In the genomic region with DNA sequence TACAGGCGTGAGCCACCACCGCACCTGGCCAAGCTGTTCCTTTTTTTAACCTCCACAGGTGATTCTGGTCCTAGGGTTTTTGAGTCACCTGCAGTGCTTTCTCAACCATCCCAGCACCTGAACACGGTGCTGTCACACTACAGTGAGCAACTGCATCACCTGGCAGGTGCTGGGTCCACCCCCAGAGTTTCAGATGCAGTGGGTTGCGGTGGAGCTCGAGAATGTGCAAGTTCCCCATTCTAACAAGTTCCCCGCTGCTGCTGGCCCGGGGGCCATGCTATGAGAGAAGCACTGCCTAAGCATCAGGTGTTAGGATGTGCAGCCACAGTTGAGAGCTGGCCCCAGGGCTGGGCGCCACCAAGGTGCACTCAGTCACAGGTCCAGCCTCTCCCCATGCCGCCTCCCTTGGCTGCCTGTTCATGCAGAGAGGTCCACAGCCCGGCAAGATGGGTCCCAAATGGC, we compare ENCODE assay signal across 8 cellular contexts. TPM values are rescaled to one million over a fixed set of nuclear protein-coding genes. Genes with fewer than 3 reads are reported as not detected.
DNase-seq lines count a peak whose midpoint lies in the region; ATAC-seq and TF ChIP-seq lines count a peak whose summit lies in the region.

No MANE protein-coding gene starts in this region.

- WGBS in tibial nerve, 2 donors = 80 to 81% methylated on average over 7 to 10 of the region's 10 CpGs
- WGBS in prostate gland = 84% methylated on average over 10 of the region's 10 CpGs

- intact Hi-C loops in uterus (cut with DNase I; ENCODE audit: low total_unique reads) (no loop called here), prostate gland (cut with DNase I) (loop anchor here (5.0 kb wide), 1 partner anchor 176 kb away; no protein-coding TSS in a partner anchor), gastrocnemius medialis (cut with DNase I; ENCODE audit: low total_unique reads) (loop anchor here (1.0 kb wide), 1 partner anchor 178 kb away; no protein-coding TSS in a partner anchor)

- no peaks in the 10 kb centered on the region for H3K36me3 ChIP-seq in tibial nerve
- no peaks in the 10 kb centered on the region for H3K36me3 ChIP-seq in uterus
- no peaks in the 10 kb centered on the region for H3K36me3 ChIP-seq in prostate gland
- no peaks in the 10 kb centered on the region for H3K36me3 ChIP-seq in gastrocnemius medialis

- H3K27ac ChIP-seq in tibial nerve (peak overlapping the region in 2 of 4 donors; percentile 2 to 45), uterus (no peak overlapping the region), prostate gland (no peak overlapping the region), gastrocnemius medialis (no peak overlapping the region)

- H3K4me1 ChIP-seq in tibial nerve (peaks cover 0 to 36% (median 9%) of the 10 kb centered on the region in 4 donors), uterus (no peaks in the 10 kb centered on the region), prostate gland (replicated peaks) (no peaks in the 10 kb centered on the region), gastrocnemius medialis (peaks cover 0 to 2% of the 10 kb centered on the region in 2 donors)

- H3K4me3 ChIP-seq in tibial nerve (no peak overlapping the region), uterus (no peak overlapping the region), prostate gland (no peak overlapping the region), gastrocnemius medialis (no peak overlapping the region)

- TF ChIP-seq POLR2A in tibial nerve (IDR thresholded peaks at IDR 0.05) = no peak
- TF ChIP-seq POLR2A in uterus (IDR thresholded peaks at IDR 0.05) = no peak
- no peak for TF ChIP-seq POLR2A in prostate gland (IDR thresholded peaks at IDR 0.05)
- TF ChIP-seq POLR2A in gastrocnemius medialis (IDR thresholded peaks at IDR 0.05) = no peak

- H3K27me3 Mint-ChIP-seq in effector memory CD8-positive, alpha-beta T cell = no peaks in the 10 kb centered on the region

- H3K9me3 ChIP-seq in tibial nerve (no peaks in the 10 kb centered on the region), uterus (no peaks in the 10 kb centered on the region), prostate gland (no peaks in the 10 kb centered on the region), gastrocnemius medialis (no peaks in the 10 kb centered on the region)

- no peak overlapping the region for H3K4me3 Mint-ChIP-seq in effector memory CD8-positive, alpha-beta T cell

- no peak for TF ChIP-seq EP300 in tibial nerve (IDR thresholded peaks at IDR 0.05)

- no peaks in the 10 kb centered on the region for H3K27me3 ChIP-seq in tibial nerve
- H3K27me3 ChIP-seq in uterus = peaks cover 0 to 5% of the 10 kb centered on the region in 2 donors
- H3K27me3 ChIP-seq in prostate gland (replicated peaks; ENCODE audit: insufficient read depth) = no peaks in the 10 kb centered on the region
- no peaks in the 10 kb centered on the region for H3K27me3 ChIP-seq in gastrocnemius medialis

- H3K27ac Mint-ChIP-seq in effector memory CD8-positive, alpha-beta T cell = peak overlapping the region; percentile 81 to 85

- H3K36me3 Mint-ChIP-seq in effector memory CD8-positive, alpha-beta T cell (ENCODE audit: insufficient read depth) = peaks cover 25% of the 10 kb centered on the region

- DNase-seq in GM13977 (ENCODE audit: low spot score) (peak; percentile 79), tibial nerve (ENCODE audit: low spot score in 2 of 2) (no peak), uterus (no peak), prostate gland (ENCODE audit: low spot score) (no peak), gastrocnemius medialis (no peak)
- DNase-seq in effector memory CD8-positive, alpha-beta T cell = no peak

- H3K9me3 Mint-ChIP-seq in effector memory CD8-positive, alpha-beta T cell = no peaks in the 10 kb centered on the region

- no peak for TF ChIP-seq CTCF in GM13977 (IDR thresholded peaks at IDR 0.05; ENCODE audit: extremely low read depth, insufficient read depth, missing control alignments)
- TF ChIP-seq CTCF in tibial nerve (IDR thresholded peaks at IDR 0.05) = no peak
- TF ChIP-seq CTCF in uterus (IDR thresholded peaks at IDR 0.05) = no peak
- no peak for TF ChIP-seq CTCF in prostate gland (IDR thresholded peaks at IDR 0.05)
- no peak for TF ChIP-seq CTCF in gastrocnemius medialis (IDR thresholded peaks at IDR 0.05 in 4 of 5, conservative IDR thresholded peaks at IDR 0.05 in 1 of 5)

- in situ Hi-C loops in GM13977 (cut with MboI; ENCODE audit: low pct_unique_long_range_greater_than_20kb, low sequenced_read_pairs, unreplicated experiment) = no loop called here
- in situ Hi-C loops in gastrocnemius medialis (cut with MboI; ENCODE audit: low sequenced_read_pairs in 4 of 4) = loop anchor here in 2 of 4 donors (25.0 kb wide), 1 partner anchor 181 kb away; no protein-coding TSS in a partner anchor

- ATAC-seq in GM19455 (IDR thresholded peaks at IDR 0.05; ENCODE audit: unreplicated experiment) (peak; percentile 91), HG03103 (IDR thresholded peaks at IDR 0.05; ENCODE audit: low read depth, unreplicated experiment) (peak; percentile 93), gastrocnemius medialis (no peak)
- peak; percentile 51 for ATAC-seq in effector memory CD8-positive, alpha-beta T cell (replicated peaks)

- H3K4me1 Mint-ChIP-seq in effector memory CD8-positive, alpha-beta T cell (ENCODE audit: low read depth in 2 of 2) = peaks cover 26 to 29% of the 10 kb centered on the region in 2 donors

RNA-seq across cellular contexts. Expression of a gene that starts 18.0 kb away (rescaled TPM):
- total RNA-seq in tibial nerve (10 to 100 TPM; 18.2 to 34.5 (median 23.8) TPM), uterus (10 to 100 TPM in 3 of 4 donors, 1 to 10 TPM in 1; 3.9 to 35.9 (median 13.2) TPM), prostate gland (10 to 100 TPM in 1 of 2 donors, 1 to 10 TPM in 1; 6.9 to 16.3 TPM), gastrocnemius medialis (1 to 10 TPM; 1.2 to 9.2 (median 1.6) TPM)

RNA-seq across cellular contexts. Expression of a gene that starts 35.7 kb away (rescaled TPM):
- total RNA-seq in tibial nerve (10 to 100 TPM; 10.1 to 17.8 (median 13.1) TPM), uterus (10 to 100 TPM in 1 of 4 donors, 1 to 10 TPM in 3; 1.0 to 20.2 (median 6.0) TPM), prostate gland (10 to 100 TPM; 20.4 to 30.4 TPM), gastrocnemius medialis (10 to 100 TPM; 16.1 to 19.2 (median 17.3) TPM)

Comparison
In these comparisons a context has a peak if more than half of its experiments do, and no peak if none do; other contexts are left out.
1. ATAC-seq: peak in GM19455 (single experiment), HG03103 (single experiment) and effector memory CD8-positive, alpha-beta T cell (single experiment); none in gastrocnemius medialis (0 of 2).